ENCODE assay signal across 1 cellular context in the genomic region with DNA sequence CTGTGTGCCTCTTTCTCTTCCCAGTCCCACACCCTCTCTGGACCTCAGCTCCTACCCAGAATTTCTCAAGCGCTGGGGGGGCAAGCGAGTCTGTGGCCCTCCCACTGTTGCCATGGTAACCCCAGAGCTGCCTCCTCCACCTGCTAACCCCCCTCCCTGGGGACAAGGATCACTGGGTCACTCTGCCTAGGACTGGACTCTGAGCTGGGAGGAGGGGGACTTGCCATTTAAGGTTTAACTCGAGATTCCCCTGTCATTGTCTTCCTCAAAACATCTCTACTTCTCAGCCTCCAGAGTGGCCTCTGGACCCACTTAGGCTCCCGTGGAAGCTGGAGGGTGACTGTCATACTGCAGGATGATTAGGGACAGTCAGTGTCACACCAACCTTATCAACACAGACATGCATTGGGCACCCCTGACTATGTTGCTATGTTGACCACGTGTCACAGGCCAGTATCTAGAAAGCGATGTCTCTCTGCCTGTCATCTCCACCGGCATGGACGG.
TF ChIP-seq lines count a peak whose summit lies in the region.

No MANE protein-coding gene starts in this region.

TF ChIP-seq in HepG2, 621 proteins besides CTCF, POLR2A, EP300 and RAD21 (continued from another document and continues in another):
- TF ChIP-seq, protein P1, sequence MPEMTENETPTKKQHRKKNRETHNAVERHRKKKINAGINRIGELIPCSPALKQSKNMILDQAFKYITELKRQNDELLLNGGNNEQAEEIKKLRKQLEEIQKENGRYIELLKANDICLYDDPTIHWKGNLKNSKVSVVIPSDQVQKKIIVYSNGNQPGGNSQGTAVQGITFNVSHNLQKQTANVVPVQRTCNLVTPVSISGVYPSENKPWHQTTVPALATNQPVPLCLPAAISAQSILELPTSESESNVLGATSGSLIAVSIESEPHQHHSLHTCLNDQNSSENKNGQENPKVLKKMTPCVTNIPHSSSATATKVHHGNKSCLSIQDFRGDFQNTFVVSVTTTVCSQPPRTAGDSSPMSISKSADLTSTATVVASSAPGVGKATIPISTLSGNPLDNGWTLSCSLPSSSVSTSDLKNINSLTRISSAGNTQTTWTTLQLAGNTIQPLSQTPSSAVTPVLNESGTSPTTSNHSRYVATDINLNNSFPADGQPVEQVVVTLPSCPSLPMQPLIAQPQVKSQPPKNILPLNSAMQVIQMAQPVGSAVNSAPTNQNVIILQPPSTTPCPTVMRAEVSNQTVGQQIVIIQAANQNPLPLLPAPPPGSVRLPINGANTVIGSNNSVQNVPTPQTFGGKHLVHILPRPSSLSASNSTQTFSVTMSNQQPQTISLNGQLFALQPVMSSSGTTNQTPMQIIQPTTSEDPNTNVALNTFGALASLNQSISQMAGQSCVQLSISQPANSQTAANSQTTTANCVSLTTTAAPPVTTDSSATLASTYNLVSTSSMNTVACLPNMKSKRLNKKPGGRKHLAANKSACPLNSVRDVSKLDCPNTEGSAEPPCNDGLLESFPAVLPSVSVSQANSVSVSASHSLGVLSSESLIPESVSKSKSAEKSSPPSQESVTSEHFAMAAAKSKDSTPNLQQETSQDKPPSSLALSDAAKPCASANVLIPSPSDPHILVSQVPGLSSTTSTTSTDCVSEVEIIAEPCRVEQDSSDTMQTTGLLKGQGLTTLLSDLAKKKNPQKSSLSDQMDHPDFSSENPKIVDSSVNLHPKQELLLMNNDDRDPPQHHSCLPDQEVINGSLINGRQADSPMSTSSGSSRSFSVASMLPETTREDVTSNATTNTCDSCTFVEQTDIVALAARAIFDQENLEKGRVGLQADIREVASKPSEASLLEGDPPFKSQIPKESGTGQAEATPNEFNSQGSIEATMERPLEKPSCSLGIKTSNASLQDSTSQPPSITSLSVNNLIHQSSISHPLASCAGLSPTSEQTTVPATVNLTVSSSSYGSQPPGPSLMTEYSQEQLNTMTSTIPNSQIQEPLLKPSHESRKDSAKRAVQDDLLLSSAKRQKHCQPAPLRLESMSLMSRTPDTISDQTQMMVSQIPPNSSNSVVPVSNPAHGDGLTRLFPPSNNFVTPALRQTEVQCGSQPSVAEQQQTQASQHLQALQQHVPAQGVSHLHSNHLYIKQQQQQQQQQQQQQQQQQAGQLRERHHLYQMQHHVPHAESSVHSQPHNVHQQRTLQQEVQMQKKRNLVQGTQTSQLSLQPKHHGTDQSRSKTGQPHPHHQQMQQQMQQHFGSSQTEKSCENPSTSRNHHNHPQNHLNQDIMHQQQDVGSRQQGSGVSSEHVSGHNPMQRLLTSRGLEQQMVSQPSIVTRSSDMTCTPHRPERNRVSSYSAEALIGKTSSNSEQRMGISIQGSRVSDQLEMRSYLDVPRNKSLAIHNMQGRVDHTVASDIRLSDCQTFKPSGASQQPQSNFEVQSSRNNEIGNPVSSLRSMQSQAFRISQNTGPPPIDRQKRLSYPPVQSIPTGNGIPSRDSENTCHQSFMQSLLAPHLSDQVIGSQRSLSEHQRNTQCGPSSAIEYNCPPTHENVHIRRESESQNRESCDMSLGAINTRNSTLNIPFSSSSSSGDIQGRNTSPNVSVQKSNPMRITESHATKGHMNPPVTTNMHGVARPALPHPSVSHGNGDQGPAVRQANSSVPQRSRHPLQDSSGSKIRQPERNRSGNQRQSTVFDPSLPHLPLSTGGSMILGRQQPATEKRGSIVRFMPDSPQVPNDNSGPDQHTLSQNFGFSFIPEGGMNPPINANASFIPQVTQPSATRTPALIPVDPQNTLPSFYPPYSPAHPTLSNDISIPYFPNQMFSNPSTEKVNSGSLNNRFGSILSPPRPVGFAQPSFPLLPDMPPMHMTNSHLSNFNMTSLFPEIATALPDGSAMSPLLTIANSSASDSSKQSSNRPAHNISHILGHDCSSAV (CRISPR knock-in tag; IDR thresholded peaks at IDR 0.05; ENCODE audit: borderline replicate concordance) = no peak
- TF ChIP-seq ZNF777 (CRISPR knock-in tag; IDR thresholded peaks at IDR 0.05) (no peak), NKX3-1 (CRISPR knock-in tag; IDR thresholded peaks at IDR 0.05) (no peak), ZNF556 (CRISPR knock-in tag; IDR thresholded peaks at IDR 0.05; ENCODE audit: borderline replicate concordance) (no peak), ZNF598 (CRISPR knock-in tag; IDR thresholded peaks at IDR 0.05; ENCODE audit: borderline replicate concordance) (no peak), GATAD1 (CRISPR knock-in tag; IDR thresholded peaks at IDR 0.05) (no peak), SMARCC2 (IDR thresholded peaks at IDR 0.05) (no peak), RBFOX2 (IDR thresholded peaks at IDR 0.05; ENCODE audit: low read depth, low read length) (no peak), SP1 (IDR thresholded peaks at IDR 0.05) (no peak), SP1 (CRISPR knock-in tag; IDR thresholded peaks at IDR 0.05) (no peak), EZH2 (conservative IDR thresholded peaks at IDR 0.05; ENCODE audit: low read depth, low read length) (no peak), ZNF746 (CRISPR knock-in tag; IDR thresholded peaks at IDR 0.05) (peak; percentile 85; the same call in 1 of the 2 replicates), THAP11 (CRISPR knock-in tag; IDR thresholded peaks at IDR 0.05) (peak; percentile 46; the same call in 1 of the 2 replicates), ZNF709 (CRISPR knock-in tag; IDR thresholded peaks at IDR 0.05) (no peak), SNAPC2 (CRISPR knock-in tag; IDR thresholded peaks at IDR 0.05) (no peak), RAD51 (IDR thresholded peaks at IDR 0.05; ENCODE audit: borderline replicate concordance) (no peak), HIVEP1 (CRISPR knock-in tag; IDR thresholded peaks at IDR 0.05) (peak; percentile 45; the same call in 1 of the 2 replicates), CHCHD3 (CRISPR knock-in tag; IDR thresholded peaks at IDR 0.05) (no peak), FOXA3 (CRISPR knock-in tag; IDR thresholded peaks at IDR 0.05) (0 out of 2 replicates have a peak, but pooled peaks have one; percentile 20), ZNF501 (CRISPR knock-in tag; IDR thresholded peaks at IDR 0.05) (peak; percentile 21; the same call in 1 of the 2 replicates), PHF8 (CRISPR knock-in tag; IDR thresholded peaks at IDR 0.05) (no peak), HOXA3 (CRISPR knock-in tag; IDR thresholded peaks at IDR 0.05) (peak; percentile 60; the same call in 1 of the 2 replicates), MTA3 (CRISPR knock-in tag; IDR thresholded peaks at IDR 0.05) (no peak), ASH2L (IDR thresholded peaks at IDR 0.05; ENCODE audit: insufficient read length, low read depth, low read length) (peak; percentile 93), ZNF543 (CRISPR knock-in tag; IDR thresholded peaks at IDR 0.05) (no peak), ZNF20 (CRISPR knock-in tag; IDR thresholded peaks at IDR 0.05) (no peak), ZNF674 (CRISPR knock-in tag; IDR thresholded peaks at IDR 0.05; ENCODE audit: low read depth) (no peak), CCAR2 (optimal IDR thresholded peaks at IDR 0.05; ENCODE audit: low read depth, low read length) (no peak)
- TF ChIP-seq, protein P2, sequence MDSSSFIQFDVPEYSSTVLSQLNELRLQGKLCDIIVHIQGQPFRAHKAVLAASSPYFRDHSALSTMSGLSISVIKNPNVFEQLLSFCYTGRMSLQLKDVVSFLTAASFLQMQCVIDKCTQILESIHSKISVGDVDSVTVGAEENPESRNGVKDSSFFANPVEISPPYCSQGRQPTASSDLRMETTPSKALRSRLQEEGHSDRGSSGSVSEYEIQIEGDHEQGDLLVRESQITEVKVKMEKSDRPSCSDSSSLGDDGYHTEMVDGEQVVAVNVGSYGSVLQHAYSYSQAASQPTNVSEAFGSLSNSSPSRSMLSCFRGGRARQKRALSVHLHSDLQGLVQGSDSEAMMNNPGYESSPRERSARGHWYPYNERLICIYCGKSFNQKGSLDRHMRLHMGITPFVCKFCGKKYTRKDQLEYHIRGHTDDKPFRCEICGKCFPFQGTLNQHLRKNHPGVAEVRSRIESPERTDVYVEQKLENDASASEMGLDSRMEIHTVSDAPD (CRISPR knock-in tag; IDR thresholded peaks at IDR 0.05) = no peak
- TF ChIP-seq, protein P3, sequence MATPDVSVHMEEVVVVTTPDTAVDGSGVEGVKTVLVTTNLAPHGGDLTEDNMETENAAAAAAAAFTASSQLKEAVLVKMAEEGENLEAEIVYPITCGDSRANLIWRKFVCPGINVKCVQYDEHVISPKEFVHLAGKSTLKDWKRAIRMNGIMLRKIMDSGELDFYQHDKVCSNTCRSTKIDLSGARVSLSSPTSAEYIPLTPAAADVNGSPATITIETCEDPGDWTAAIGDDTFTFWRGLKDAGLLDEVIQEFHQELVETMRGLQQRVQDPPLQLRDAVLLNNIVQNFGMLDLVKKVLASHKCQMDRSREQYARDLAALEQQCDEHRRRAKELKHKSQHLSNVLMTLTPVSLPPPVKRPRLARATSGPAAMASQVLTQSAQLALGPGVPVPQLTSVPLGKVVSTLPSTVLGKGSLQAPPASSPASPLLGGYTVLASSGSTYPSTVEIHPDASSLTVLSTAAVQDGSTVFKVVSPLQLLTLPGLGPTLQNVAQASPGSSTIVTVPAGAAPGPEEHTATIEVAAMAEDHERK (CRISPR knock-in tag; IDR thresholded peaks at IDR 0.05; ENCODE audit: low read depth) = no peak
- TF ChIP-seq, protein P4, sequence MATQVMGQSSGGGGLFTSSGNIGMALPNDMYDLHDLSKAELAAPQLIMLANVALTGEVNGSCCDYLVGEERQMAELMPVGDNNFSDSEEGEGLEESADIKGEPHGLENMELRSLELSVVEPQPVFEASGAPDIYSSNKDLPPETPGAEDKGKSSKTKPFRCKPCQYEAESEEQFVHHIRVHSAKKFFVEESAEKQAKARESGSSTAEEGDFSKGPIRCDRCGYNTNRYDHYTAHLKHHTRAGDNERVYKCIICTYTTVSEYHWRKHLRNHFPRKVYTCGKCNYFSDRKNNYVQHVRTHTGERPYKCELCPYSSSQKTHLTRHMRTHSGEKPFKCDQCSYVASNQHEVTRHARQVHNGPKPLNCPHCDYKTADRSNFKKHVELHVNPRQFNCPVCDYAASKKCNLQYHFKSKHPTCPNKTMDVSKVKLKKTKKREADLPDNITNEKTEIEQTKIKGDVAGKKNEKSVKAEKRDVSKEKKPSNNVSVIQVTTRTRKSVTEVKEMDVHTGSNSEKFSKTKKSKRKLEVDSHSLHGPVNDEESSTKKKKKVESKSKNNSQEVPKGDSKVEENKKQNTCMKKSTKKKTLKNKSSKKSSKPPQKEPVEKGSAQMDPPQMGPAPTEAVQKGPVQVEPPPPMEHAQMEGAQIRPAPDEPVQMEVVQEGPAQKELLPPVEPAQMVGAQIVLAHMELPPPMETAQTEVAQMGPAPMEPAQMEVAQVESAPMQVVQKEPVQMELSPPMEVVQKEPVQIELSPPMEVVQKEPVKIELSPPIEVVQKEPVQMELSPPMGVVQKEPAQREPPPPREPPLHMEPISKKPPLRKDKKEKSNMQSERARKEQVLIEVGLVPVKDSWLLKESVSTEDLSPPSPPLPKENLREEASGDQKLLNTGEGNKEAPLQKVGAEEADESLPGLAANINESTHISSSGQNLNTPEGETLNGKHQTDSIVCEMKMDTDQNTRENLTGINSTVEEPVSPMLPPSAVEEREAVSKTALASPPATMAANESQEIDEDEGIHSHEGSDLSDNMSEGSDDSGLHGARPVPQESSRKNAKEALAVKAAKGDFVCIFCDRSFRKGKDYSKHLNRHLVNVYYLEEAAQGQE (IDR thresholded peaks at IDR 0.05; ENCODE audit: borderline replicate concordance in 1 of 2, low read depth in 1 of 2, low read length in 2 of 2) = no peak
- TF ChIP-seq, protein P5, sequence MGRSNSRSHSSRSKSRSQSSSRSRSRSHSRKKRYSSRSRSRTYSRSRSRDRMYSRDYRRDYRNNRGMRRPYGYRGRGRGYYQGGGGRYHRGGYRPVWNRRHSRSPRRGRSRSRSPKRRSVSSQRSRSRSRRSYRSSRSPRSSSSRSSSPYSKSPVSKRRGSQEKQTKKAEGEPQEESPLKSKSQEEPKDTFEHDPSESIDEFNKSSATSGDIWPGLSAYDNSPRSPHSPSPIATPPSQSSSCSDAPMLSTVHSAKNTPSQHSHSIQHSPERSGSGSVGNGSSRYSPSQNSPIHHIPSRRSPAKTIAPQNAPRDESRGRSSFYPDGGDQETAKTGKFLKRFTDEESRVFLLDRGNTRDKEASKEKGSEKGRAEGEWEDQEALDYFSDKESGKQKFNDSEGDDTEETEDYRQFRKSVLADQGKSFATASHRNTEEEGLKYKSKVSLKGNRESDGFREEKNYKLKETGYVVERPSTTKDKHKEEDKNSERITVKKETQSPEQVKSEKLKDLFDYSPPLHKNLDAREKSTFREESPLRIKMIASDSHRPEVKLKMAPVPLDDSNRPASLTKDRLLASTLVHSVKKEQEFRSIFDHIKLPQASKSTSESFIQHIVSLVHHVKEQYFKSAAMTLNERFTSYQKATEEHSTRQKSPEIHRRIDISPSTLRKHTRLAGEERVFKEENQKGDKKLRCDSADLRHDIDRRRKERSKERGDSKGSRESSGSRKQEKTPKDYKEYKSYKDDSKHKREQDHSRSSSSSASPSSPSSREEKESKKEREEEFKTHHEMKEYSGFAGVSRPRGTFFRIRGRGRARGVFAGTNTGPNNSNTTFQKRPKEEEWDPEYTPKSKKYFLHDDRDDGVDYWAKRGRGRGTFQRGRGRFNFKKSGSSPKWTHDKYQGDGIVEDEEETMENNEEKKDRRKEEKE (IDR thresholded peaks at IDR 0.05) = no peak
- TF ChIP-seq, protein P6, sequence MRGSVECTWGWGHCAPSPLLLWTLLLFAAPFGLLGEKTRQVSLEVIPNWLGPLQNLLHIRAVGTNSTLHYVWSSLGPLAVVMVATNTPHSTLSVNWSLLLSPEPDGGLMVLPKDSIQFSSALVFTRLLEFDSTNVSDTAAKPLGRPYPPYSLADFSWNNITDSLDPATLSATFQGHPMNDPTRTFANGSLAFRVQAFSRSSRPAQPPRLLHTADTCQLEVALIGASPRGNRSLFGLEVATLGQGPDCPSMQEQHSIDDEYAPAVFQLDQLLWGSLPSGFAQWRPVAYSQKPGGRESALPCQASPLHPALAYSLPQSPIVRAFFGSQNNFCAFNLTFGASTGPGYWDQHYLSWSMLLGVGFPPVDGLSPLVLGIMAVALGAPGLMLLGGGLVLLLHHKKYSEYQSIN (CRISPR knock-in tag; IDR thresholded peaks at IDR 0.05; ENCODE audit: borderline replicate concordance) = no peak
- TF ChIP-seq, protein P7, sequence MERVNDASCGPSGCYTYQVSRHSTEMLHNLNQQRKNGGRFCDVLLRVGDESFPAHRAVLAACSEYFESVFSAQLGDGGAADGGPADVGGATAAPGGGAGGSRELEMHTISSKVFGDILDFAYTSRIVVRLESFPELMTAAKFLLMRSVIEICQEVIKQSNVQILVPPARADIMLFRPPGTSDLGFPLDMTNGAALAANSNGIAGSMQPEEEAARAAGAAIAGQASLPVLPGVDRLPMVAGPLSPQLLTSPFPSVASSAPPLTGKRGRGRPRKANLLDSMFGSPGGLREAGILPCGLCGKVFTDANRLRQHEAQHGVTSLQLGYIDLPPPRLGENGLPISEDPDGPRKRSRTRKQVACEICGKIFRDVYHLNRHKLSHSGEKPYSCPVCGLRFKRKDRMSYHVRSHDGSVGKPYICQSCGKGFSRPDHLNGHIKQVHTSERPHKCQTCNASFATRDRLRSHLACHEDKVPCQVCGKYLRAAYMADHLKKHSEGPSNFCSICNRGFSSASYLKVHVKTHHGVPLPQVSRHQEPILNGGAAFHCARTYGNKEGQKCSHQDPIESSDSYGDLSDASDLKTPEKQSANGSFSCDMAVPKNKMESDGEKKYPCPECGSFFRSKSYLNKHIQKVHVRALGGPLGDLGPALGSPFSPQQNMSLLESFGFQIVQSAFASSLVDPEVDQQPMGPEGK (CRISPR knock-in tag; IDR thresholded peaks at IDR 0.05) = peak; percentile 100
- TF ChIP-seq, protein P8, sequence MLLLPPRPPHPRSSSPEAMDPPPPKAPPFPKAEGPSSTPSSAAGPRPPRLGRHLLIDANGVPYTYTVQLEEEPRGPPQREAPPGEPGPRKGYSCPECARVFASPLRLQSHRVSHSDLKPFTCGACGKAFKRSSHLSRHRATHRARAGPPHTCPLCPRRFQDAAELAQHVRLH (CRISPR knock-in tag; IDR thresholded peaks at IDR 0.05; ENCODE audit: borderline replicate concordance, low read depth) = no peak
